In the genomic region with DNA sequence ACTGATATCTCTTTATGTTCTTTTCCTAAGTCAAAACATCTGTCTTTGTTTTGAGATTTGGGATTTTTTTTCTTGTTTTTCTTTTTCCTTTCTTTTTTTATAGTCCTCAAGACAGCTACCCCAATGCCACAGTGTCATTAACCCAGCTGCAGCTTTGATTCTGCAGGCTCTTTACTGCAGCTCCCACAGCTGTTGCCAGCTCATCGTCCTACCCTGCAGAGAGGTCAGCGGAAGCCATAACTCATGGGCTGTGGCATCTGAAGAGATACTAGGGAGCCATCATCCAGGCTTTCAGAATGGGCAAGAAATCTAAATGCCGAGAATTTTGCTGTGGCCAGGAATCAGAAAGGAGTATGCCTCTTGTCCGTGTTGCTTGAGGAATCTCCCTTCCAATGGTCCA, we compare ENCODE assay signal across 1 cellular context.
TF ChIP-seq lines count a peak whose summit lies in the region.

No MANE protein-coding gene starts in this region.

TF ChIP-seq in WTC11, 78 proteins besides CTCF, POLR2A, EP300 and RAD21 (continued from another document):
- TF ChIP-seq, protein P1, sequence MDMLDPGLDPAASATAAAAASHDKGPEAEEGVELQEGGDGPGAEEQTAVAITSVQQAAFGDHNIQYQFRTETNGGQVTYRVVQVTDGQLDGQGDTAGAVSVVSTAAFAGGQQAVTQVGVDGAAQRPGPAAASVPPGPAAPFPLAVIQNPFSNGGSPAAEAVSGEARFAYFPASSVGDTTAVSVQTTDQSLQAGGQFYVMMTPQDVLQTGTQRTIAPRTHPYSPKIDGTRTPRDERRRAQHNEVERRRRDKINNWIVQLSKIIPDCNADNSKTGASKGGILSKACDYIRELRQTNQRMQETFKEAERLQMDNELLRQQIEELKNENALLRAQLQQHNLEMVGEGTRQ (CRISPR knock-in tag; IDR thresholded peaks at IDR 0.05): no peak
- TF ChIP-seq ESRRA (CRISPR knock-in tag; IDR thresholded peaks at IDR 0.05; ENCODE audit: borderline replicate concordance) (no peak), OVOL2 (CRISPR knock-in tag; IDR thresholded peaks at IDR 0.05; ENCODE audit: borderline replicate concordance) (no peak), ZNF396 (CRISPR knock-in tag; IDR thresholded peaks at IDR 0.05; ENCODE audit: borderline replicate concordance) (no peak), NFATC4 (CRISPR knock-in tag; IDR thresholded peaks at IDR 0.05) (no peak), SP1 (CRISPR knock-in tag; conservative IDR thresholded peaks at IDR 0.05) (no peak)
- TF ChIP-seq, protein P2, sequence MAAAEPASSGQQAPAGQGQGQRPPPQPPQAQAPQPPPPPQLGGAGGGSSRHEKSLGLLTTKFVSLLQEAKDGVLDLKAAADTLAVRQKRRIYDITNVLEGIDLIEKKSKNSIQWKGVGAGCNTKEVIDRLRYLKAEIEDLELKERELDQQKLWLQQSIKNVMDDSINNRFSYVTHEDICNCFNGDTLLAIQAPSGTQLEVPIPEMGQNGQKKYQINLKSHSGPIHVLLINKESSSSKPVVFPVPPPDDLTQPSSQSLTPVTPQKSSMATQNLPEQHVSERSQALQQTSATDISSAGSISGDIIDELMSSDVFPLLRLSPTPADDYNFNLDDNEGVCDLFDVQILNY (CRISPR knock-in tag; IDR thresholded peaks at IDR 0.05): no peak
- TF ChIP-seq, protein P3, sequence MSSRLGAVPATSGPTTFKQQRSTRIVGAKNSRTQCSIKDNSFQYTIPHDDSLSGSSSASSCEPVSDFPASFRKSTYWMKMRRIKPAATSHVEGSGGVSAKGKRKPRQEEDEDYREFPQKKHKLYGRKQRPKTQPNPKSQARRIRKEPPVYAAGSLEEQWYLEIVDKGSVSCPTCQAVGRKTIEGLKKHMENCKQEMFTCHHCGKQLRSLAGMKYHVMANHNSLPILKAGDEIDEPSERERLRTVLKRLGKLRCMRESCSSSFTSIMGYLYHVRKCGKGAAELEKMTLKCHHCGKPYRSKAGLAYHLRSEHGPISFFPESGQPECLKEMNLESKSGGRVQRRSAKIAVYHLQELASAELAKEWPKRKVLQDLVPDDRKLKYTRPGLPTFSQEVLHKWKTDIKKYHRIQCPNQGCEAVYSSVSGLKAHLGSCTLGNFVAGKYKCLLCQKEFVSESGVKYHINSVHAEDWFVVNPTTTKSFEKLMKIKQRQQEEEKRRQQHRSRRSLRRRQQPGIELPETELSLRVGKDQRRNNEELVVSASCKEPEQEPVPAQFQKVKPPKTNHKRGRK (CRISPR knock-in tag; IDR thresholded peaks at IDR 0.05; ENCODE audit: borderline replicate concordance): no peak
- TF ChIP-seq, protein P4, sequence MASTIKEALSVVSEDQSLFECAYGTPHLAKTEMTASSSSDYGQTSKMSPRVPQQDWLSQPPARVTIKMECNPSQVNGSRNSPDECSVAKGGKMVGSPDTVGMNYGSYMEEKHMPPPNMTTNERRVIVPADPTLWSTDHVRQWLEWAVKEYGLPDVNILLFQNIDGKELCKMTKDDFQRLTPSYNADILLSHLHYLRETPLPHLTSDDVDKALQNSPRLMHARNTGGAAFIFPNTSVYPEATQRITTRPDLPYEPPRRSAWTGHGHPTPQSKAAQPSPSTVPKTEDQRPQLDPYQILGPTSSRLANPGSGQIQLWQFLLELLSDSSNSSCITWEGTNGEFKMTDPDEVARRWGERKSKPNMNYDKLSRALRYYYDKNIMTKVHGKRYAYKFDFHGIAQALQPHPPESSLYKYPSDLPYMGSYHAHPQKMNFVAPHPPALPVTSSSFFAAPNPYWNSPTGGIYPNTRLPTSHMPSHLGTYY (CRISPR knock-in tag; IDR thresholded peaks at IDR 0.05): no peak
- TF ChIP-seq, protein P5, sequence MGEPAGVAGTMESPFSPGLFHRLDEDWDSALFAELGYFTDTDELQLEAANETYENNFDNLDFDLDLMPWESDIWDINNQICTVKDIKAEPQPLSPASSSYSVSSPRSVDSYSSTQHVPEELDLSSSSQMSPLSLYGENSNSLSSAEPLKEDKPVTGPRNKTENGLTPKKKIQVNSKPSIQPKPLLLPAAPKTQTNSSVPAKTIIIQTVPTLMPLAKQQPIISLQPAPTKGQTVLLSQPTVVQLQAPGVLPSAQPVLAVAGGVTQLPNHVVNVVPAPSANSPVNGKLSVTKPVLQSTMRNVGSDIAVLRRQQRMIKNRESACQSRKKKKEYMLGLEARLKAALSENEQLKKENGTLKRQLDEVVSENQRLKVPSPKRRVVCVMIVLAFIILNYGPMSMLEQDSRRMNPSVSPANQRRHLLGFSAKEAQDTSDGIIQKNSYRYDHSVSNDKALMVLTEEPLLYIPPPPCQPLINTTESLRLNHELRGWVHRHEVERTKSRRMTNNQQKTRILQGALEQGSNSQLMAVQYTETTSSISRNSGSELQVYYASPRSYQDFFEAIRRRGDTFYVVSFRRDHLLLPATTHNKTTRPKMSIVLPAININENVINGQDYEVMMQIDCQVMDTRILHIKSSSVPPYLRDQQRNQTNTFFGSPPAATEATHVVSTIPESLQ (CRISPR knock-in tag; IDR thresholded peaks at IDR 0.05): no peak
